In genomic region chr5:96990102-96990501, GRCh38 we compare ENCODE assay signal across 27 cellular contexts.
"Had no signal": no experiment of that assay in that cellular context is flagged by ENCODE, and none has a peak within 500 bp of the region (broad histone marks: within the 10 kb centered on the region; RNA-seq: fewer than 3 reads in every experiment).

No MANE protein-coding gene starts in this region.

- H3K27ac ChIP-seq: SJCRH30 had no signal

- H3K27me3 ChIP-seq: MG63, SJCRH30 had no signal

- H3K9me3 ChIP-seq: MG63 had no signal

- H3K4me1 Mint-ChIP-seq: brain had no signal

- H3K4me3 ChIP-seq: MG63, SJCRH30 had no signal

- H3K4me1 ChIP-seq: SJCRH30 had no signal

- H3K9me3 Mint-ChIP-seq: activated T-cell treated with anti-CD3 and anti-CD28 coated beads, Interleukin-2, amount 50 U/mL, for 72 hours had no signal

- H3K27ac Mint-ChIP-seq: activated T-helper 2 cell treated with anti-CD3 and anti-CD28 coated beads, Interferon-gamma antibody, Interleukin-2, Interleukin-4, amounts not matched to agents 10 μg/mL and 5 μg/mL and 100 μg/mL, durations not matched to agents 14 hours and 24 hours and 36 hours; brain had no signal

- H3K27me3 Mint-ChIP-seq: brain had no signal

- H3K4me3 Mint-ChIP-seq: activated T-cell treated with anti-CD3 and anti-CD28 coated beads, Interleukin-2, amount 50 U/mL, for 72 hours; brain had no signal

- ATAC-seq: activated T-cell treated with anti-CD3 and anti-CD28 coated beads, Interleukin-2, amount 50 U/mL, for 72 hours; Panc1; Right ventricle myocardium inferior; SK-N-SH treated with all-trans-retinoic acid at 6 μM for 48 hours had no signal

- DNase-seq: activated CD4-positive, alpha-beta T cell treated with anti-CD3 and anti-CD28 coated beads for 48 hours; activated CD4-positive, alpha-beta T cell treated with anti-CD3 and anti-CD28 coated beads, Interleukin-2, amount 50 U/mL, for 4 hours; activated CD4-positive, CD25-positive, alpha-beta regulatory T cell treated with anti-CD3 and anti-CD28 coated beads, Interleukin-2, amount 50 U/mL, for 72 hours; activated CD8-positive, alpha-beta memory T cell treated with anti-CD3 and anti-CD28 coated beads, Interleukin-2, amount 50 U/mL, for 4 hours; activated gamma-delta T cell treated with Interleukin-2 at 50 U/mL for 16 hours; activated naive CD4-positive, alpha-beta T cell treated with anti-CD3 and anti-CD28 coated beads, Interleukin-2, amount 50 U/mL, for 16 hours; activated T-cell treated with anti-CD3 and anti-CD28 coated beads, Interleukin-2, amount 50 U/mL, for 72 hours; amygdala; MG63; MV-4-11; NCI-H1092 treated with DMSO at 0.1 percent for 48 hours; NCI-H1417 treated with DMSO at 0.1 percent for 48 hours; NCI-H1694 treated with DMSO at 0.1 percent for 48 hours; NCI-H2029 treated with DMSO at 0.1 percent for 48 hours; NCI-H345; NCI-H510A; NCI-H526 treated with DMSO at 0.1 percent for 48 hours; NCI-H82; OCI-M1; RPMI8226; SJCRH30; SW 1271 had no signal
